16 cellular contexts compared by ENCODE assay signal in the genomic region with DNA sequence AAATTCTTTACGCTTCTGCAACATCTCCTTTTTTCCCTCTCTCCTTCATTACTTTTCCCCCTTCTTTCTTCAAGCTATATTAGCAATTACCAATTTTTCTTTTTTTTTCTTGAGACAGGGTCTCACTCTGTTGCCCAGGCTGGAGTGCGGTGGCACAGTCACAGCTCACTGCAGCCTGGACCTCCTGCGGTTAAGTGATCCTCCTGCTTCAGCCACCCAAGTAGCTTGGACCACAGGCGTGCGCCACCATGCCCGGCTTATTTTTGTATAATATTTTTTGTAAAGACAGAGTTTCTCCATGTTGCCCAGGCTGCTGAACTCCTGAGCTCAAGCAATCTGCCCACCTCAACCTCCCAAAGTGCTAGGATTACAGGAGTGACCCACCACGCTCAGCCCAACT.
DNase-seq lines count a peak whose midpoint lies in the region; ATAC-seq, FAIRE-seq and TF ChIP-seq lines count a peak whose summit lies in the region.
"Had no signal": no experiment of that assay in that cellular context is flagged by ENCODE, and none has a peak within 500 bp of the region (broad histone marks: within the 10 kb centered on the region; RNA-seq: fewer than 3 reads in every experiment).

No MANE protein-coding gene starts in this region.

- no peak for TF ChIP-seq CTCF in natural killer cell (IDR thresholded peaks at IDR 0.05)
- TF ChIP-seq CTCF in HepG2 (CRISPR knock-in tag; IDR thresholded peaks at IDR 0.05) = no peak

- in situ Hi-C loops in HepG2 (cut with HindIII; ENCODE audit: extremely low pct_ligation_motif_present, low pct_unique_long_range_greater_than_20kb) = no loop called here

- H3K27ac Mint-ChIP-seq in natural killer cell = peak overlapping the region in 1 of 2 donors; percentile 1
- H3K27ac Mint-ChIP-seq in natural killer cell treated with Interleukin-12 subunit alpha and Interleukin-12 subunit beta and Interleukin-15 and Interleukin-18, amount 100 ng/mL, for 72 hours = no peak overlapping the region
- H3K27ac Mint-ChIP-seq in stimulated activated effector memory CD8-positive, alpha-beta T cell treated with anti-CD3 and anti-CD28 coated beads, Interleukin-12 subunit alpha, Interleukin-12 subunit beta, amount 100 ng/mL, for 72 hours = peak overlapping the region; percentile 43
- H3K27ac Mint-ChIP-seq: HFFc6 had no signal

- H3K4me1 ChIP-seq in HepG2 (ENCODE audit: insufficient read depth, low read length) = peaks cover 22% of the 10 kb centered on the region

- peak overlapping the region; percentile 48 for H3K27ac ChIP-seq in HepG2 (ENCODE audit: extremely low read length, insufficient read depth, low read length)
- H3K27ac ChIP-seq: BLaER1 treated with 17β-estradiol and CSF1 and Interleukin-3, amounts not matched to agents 10 nM and 100 nM had no signal

- H3K9ac ChIP-seq in HepG2 (ENCODE audit: insufficient read depth, low read depth, low read length) = no peak overlapping the region
- H3K9ac ChIP-seq: BLaER1 treated with 17β-estradiol and CSF1 and Interleukin-3, amounts not matched to agents 10 nM and 100 nM had no signal

- no peaks in the 10 kb centered on the region for H3K27me3 Mint-ChIP-seq in natural killer cell (ENCODE audit: low read depth in 2 of 2)
- no peaks in the 10 kb centered on the region for H3K27me3 Mint-ChIP-seq in natural killer cell treated with Interleukin-12 subunit alpha and Interleukin-12 subunit beta and Interleukin-15 and Interleukin-18, amount 100 ng/mL, for 72 hours
- H3K27me3 Mint-ChIP-seq: CD4-positive, CD25-positive, alpha-beta regulatory T cell had no signal

- FAIRE-seq in HepG2 (lab: Jason Lieb, UNC) = no peak
- FAIRE-seq: HTR-8/SVneo had no signal

- H3K9me3 Mint-ChIP-seq in natural killer cell = no peaks in the 10 kb centered on the region
- no peaks in the 10 kb centered on the region for H3K9me3 Mint-ChIP-seq in natural killer cell treated with Interleukin-12 subunit alpha and Interleukin-12 subunit beta and Interleukin-15 and Interleukin-18, amount 100 ng/mL, for 72 hours
- H3K9me3 Mint-ChIP-seq in stimulated activated effector memory CD8-positive, alpha-beta T cell treated with anti-CD3 and anti-CD28 coated beads, Interleukin-12 subunit alpha, Interleukin-12 subunit beta, amount 100 ng/mL, for 72 hours = no peaks in the 10 kb centered on the region
- H3K9me3 Mint-ChIP-seq: HFFc6 had no signal

- H3K4me2 ChIP-seq in HepG2 (ENCODE audit: low read depth, low read length) = no peak overlapping the region
- H3K4me2 ChIP-seq: BLaER1 treated with 17β-estradiol and CSF1 and Interleukin-3, amounts not matched to agents 10 nM and 100 nM had no signal

- no peak overlapping the region for H3K4me3 ChIP-seq in HepG2 (replicated peaks in 1 of 3; ENCODE audit: insufficient read depth in 1 of 3, low read depth in 2 of 3, low read length in 3 of 3)
- H3K4me3 ChIP-seq: BLaER1 treated with 17β-estradiol and CSF1 and Interleukin-3, amounts not matched to agents 10 nM and 100 nM had no signal

- BruUV-seq in HepG2 (replicated peaks; lab: Mats Ljungman, UMichigan) = no TSS peak

- H3K4me3 Mint-ChIP-seq in natural killer cell = peak overlapping the region; percentile 33
- no peak overlapping the region for H3K4me3 Mint-ChIP-seq in natural killer cell treated with Interleukin-12 subunit alpha and Interleukin-12 subunit beta and Interleukin-15 and Interleukin-18, amount 100 ng/mL, for 72 hours
- H3K4me3 Mint-ChIP-seq in stimulated activated effector memory CD8-positive, alpha-beta T cell treated with anti-CD3 and anti-CD28 coated beads, Interleukin-12 subunit alpha, Interleukin-12 subunit beta, amount 100 ng/mL, for 72 hours = no peak overlapping the region
- H3K4me3 Mint-ChIP-seq: CD4-positive, CD25-positive, alpha-beta regulatory T cell; HFFc6 had no signal

- ATAC-seq in natural killer cell = no peak
- no peak for ATAC-seq in natural killer cell treated with Interleukin-12 subunit alpha and Interleukin-12 subunit beta and Interleukin-15 and Interleukin-18, amount 100 ng/mL, for 72 hours
- no peak for ATAC-seq in HepG2
- no peak for ATAC-seq in stimulated activated effector memory CD8-positive, alpha-beta T cell treated with anti-CD3 and anti-CD28 coated beads, Interleukin-12 subunit alpha, Interleukin-12 subunit beta, amount 100 ng/mL, for 72 hours
- ATAC-seq in HG02642 (IDR thresholded peaks at IDR 0.05; ENCODE audit: poor library complexity, unreplicated experiment) = no peak

- H3K36me3 ChIP-seq in HepG2 (replicated peaks in 1 of 2; ENCODE audit: control insufficient read depth in 1 of 2, insufficient read depth in 2 of 2, low read length in 2 of 2) = peaks cover 6 to 21% of the 10 kb centered on the region in 2 experiments; a peak in 3 of 5 replicates

- H2AFZ ChIP-seq in HepG2 (ENCODE audit: low read length) = no peak overlapping the region

- DNase-seq in natural killer cell = no peak
- DNase-seq in natural killer cell treated with Interleukin-12 subunit alpha and Interleukin-12 subunit beta and Interleukin-15 and Interleukin-18, amount 100 ng/mL, for 72 hours (ENCODE audit: low spot score) = no peak
- DNase-seq in HepG2 (ENCODE audit: low spot score) = no peak
- DNase-seq in stimulated activated effector memory CD8-positive, alpha-beta T cell treated with anti-CD3 and anti-CD28 coated beads, Interleukin-12 subunit alpha, Interleukin-12 subunit beta, amount 100 ng/mL, for 72 hours (ENCODE audit: low spot score in 2 of 2) = no peak
- DNase-seq in KG1 (lab: John Stamatoyannopoulos, UW) = no peak
- DNase-seq in pons (ENCODE audit: low spot score) = no peak
- DNase-seq in amniotic stem cell (lab: John Stamatoyannopoulos, UW) = no peak
- DNase-seq: 8988T; AML-193; CD4-positive, CD25-positive, alpha-beta regulatory T cell; DMS 273 treated with DMSO at 0.1 percent for 48 hours; HCEC 1CT; HFFc6 had no signal

- no peaks in the 10 kb centered on the region for H3K79me2 ChIP-seq in HepG2 (ENCODE audit: insufficient read depth, low read length)

- H3K27me3 ChIP-seq in HepG2 (ENCODE audit: control insufficient read depth in 1 of 2, insufficient read depth in 2 of 2, low read length in 2 of 2) = no peaks in the 10 kb centered on the region
- H3K27me3 ChIP-seq: BLaER1 treated with 17β-estradiol and CSF1 and Interleukin-3, amounts not matched to agents 10 nM and 100 nM had no signal

- no peak for TF ChIP-seq POLR2A in HepG2 (IDR thresholded peaks at IDR 0.05; ENCODE audit: insufficient read depth in 1 of 2, low read depth in 2 of 2, low read length in 2 of 2)

- H3K9me3 ChIP-seq in HepG2 (ENCODE audit: low read length) = no peaks in the 10 kb centered on the region
- H3K9me3 ChIP-seq: BLaER1 treated with 17β-estradiol and CSF1 and Interleukin-3, amounts not matched to agents 10 nM and 100 nM had no signal

- 98% methylated on average over 7 of the region's 7 CpGs for WGBS in HepG2 (ENCODE audit: low lambda C conversion rate)

- no peaks in the 10 kb centered on the region for H4K20me1 ChIP-seq in HepG2 (ENCODE audit: insufficient read depth, low read length)
- H4K20me1 ChIP-seq: BLaER1 treated with 17β-estradiol and CSF1 and Interleukin-3, amounts not matched to agents 10 nM and 100 nM had no signal

- TF ChIP-seq EP300 in HepG2 (IDR thresholded peaks at IDR 0.05; ENCODE audit: low read depth in 2 of 2, low read length in 2 of 2) = no peak
- no peak for TF ChIP-seq EP300 in HepG2 (CRISPR knock-in tag; IDR thresholded peaks at IDR 0.05; ENCODE audit: borderline replicate concordance)

- intact Hi-C loops in natural killer cell (cut with micrococcal nuclease) (no loop called here), HepG2 (cut with micrococcal nuclease; ENCODE audit: unreplicated experiment) (no loop called here)

- peaks cover 8 to 23% of the 10 kb centered on the region in 2 donors for H3K4me1 Mint-ChIP-seq in natural killer cell
- H3K4me1 Mint-ChIP-seq in natural killer cell treated with Interleukin-12 subunit alpha and Interleukin-12 subunit beta and Interleukin-15 and Interleukin-18, amount 100 ng/mL, for 72 hours (ENCODE audit: low read depth in 2 of 2) = peaks cover 11 to 20% of the 10 kb centered on the region in 2 donors
- H3K4me1 Mint-ChIP-seq in stimulated activated effector memory CD8-positive, alpha-beta T cell treated with anti-CD3 and anti-CD28 coated beads, Interleukin-12 subunit alpha, Interleukin-12 subunit beta, amount 100 ng/mL, for 72 hours = peaks cover 9% of the 10 kb centered on the region

- TF ChIP-seq RAD21 in HepG2 (CRISPR knock-in tag; IDR thresholded peaks at IDR 0.05) = no peak

- POLR2A ChIA-PET in HepG2 (lab: Yijun Ruan, JAX) = no interaction called here

- CTCF ChIA-PET in HepG2 (lab: Yijun Ruan, JAX; ENCODE audit: low intra/inter-chr PET ratio, low total read pairs) = no interaction called here

- H3K36me3 Mint-ChIP-seq in natural killer cell = peaks cover 28% of the 10 kb centered on the region
- peaks cover 31% of the 10 kb centered on the region for H3K36me3 Mint-ChIP-seq in natural killer cell treated with Interleukin-12 subunit alpha and Interleukin-12 subunit beta and Interleukin-15 and Interleukin-18, amount 100 ng/mL, for 72 hours
- H3K36me3 Mint-ChIP-seq in stimulated activated effector memory CD8-positive, alpha-beta T cell treated with anti-CD3 and anti-CD28 coated beads, Interleukin-12 subunit alpha, Interleukin-12 subunit beta, amount 100 ng/mL, for 72 hours = peaks cover 68% of the 10 kb centered on the region

TF ChIP-seq in HepG2, 621 proteins besides CTCF, POLR2A, EP300 and RAD21:
- TF ChIP-seq FOSL1 (CRISPR knock-in tag; IDR thresholded peaks at IDR 0.05; ENCODE audit: borderline replicate concordance) (no peak), ZNF121 (CRISPR knock-in tag; IDR thresholded peaks at IDR 0.05) (peak; percentile 74)
TF ChIP-seq in HepG2: peak in this region for 1.
